Comparison of ENCODE assay signal across 25 cellular contexts in genomic region chr5:53368516-53368915, GRCh38.
DNase-seq lines count a peak whose midpoint lies in the region; ATAC-seq and TF ChIP-seq lines count a peak whose summit lies in the region.
"Had no signal": no experiment of that assay in that cellular context is flagged by ENCODE, and none has a peak within 500 bp of the region (broad histone marks: within the 10 kb centered on the region; RNA-seq: fewer than 3 reads in every experiment).

No MANE protein-coding gene starts in this region.

- H3K4me1 Mint-ChIP-seq in MCF 10A (ENCODE audit: insufficient read depth, unreplicated experiment) (peaks cover 5% of the 10 kb centered on the region), chondrocyte (ENCODE audit: low read depth) (peaks cover 11% of the 10 kb centered on the region)
- H3K4me1 Mint-ChIP-seq in activated CD4-positive, alpha-beta T cell treated with anti-CD3 and anti-CD28 coated beads for 36 hours = peaks cover 4% of the 10 kb centered on the region
- H3K4me1 Mint-ChIP-seq: activated naive CD4-positive, alpha-beta T cell treated with anti-CD3 and anti-CD28 coated beads, Interleukin-2, amount 50 U/mL, for 24 hours; T-cell had no signal

- POLR2A ChIA-PET in MCF 10A (lab: Yijun Ruan, JAX) = interaction anchor here (0.5 kb wide), 1 partner anchor 245 kb away, joined by 3 read pairs; no protein-coding TSS in a partner anchor
- POLR2A ChIA-PET in activated CD4-positive, alpha-beta T cell treated with anti-CD3 and anti-CD28 coated beads for 36 hours (lab: Charles Lee) = no interaction called here

- in situ Hi-C loops in mammary epithelial cell (cut with MboI; ENCODE audit: low sequenced_read_pairs in 2 of 2) = loop anchor here (10.0 kb wide), 1 partner anchor 46 kb away; no protein-coding TSS in a partner anchor

- dilution Hi-C loops in mammary epithelial cell (cut with HindIII; ENCODE audit: low sequenced_read_pairs) = loop anchor here (5.0 to 10.0 kb wide), 3 partner anchors 36 to 121 kb away; no protein-coding TSS in a partner anchor

- no peak overlapping the region for H2AFZ ChIP-seq in mammary epithelial cell (ENCODE audit: low read depth, low read length)
- H2AFZ ChIP-seq: parathyroid adenoma had no signal

- H3K4me2 ChIP-seq in mammary epithelial cell (ENCODE audit: insufficient read depth, low read depth, low read length) = no peak overlapping the region

- ATAC-seq in esophagus mucosa (peak; percentile 50), body of pancreas (no peak)
- ATAC-seq in activated CD4-positive, alpha-beta T cell treated with anti-CD3 and anti-CD28 coated beads for 36 hours = no peak
- ATAC-seq: effector memory CD8-positive, alpha-beta T cell; heart right ventricle; mucosa of descending colon; Right ventricle myocardium inferior; T-cell; upper lobe of right lung had no signal

- no peaks in the 10 kb centered on the region for H3K27me3 Mint-ChIP-seq in MCF 10A (ENCODE audit: insufficient read depth, unreplicated experiment)
- no peaks in the 10 kb centered on the region for H3K27me3 Mint-ChIP-seq in chondrocyte (ENCODE audit: low read depth)
- peaks cover 16% of the 10 kb centered on the region for H3K27me3 Mint-ChIP-seq in activated CD4-positive, alpha-beta T cell treated with anti-CD3 and anti-CD28 coated beads for 36 hours
- H3K27me3 Mint-ChIP-seq: activated naive CD4-positive, alpha-beta T cell treated with anti-CD3 and anti-CD28 coated beads, Interleukin-2, amount 50 U/mL, for 24 hours had no signal

- H3K4me1 ChIP-seq in mammary epithelial cell (ENCODE audit: insufficient read depth, low read length) = peaks cover 35% of the 10 kb centered on the region
- H3K4me1 ChIP-seq in body of pancreas = no peaks in the 10 kb centered on the region
- H3K4me1 ChIP-seq: BE2C, parathyroid adenoma, sigmoid colon, upper lobe of right lung had no signal

- H3K36me3 Mint-ChIP-seq in MCF 10A (ENCODE audit: insufficient read depth, unreplicated experiment) (no peaks in the 10 kb centered on the region), chondrocyte (ENCODE audit: low read depth) (no peaks in the 10 kb centered on the region)
- no peaks in the 10 kb centered on the region for H3K36me3 Mint-ChIP-seq in activated CD4-positive, alpha-beta T cell treated with anti-CD3 and anti-CD28 coated beads for 36 hours (ENCODE audit: low read depth)
- H3K36me3 Mint-ChIP-seq: activated naive CD4-positive, alpha-beta T cell treated with anti-CD3 and anti-CD28 coated beads, Interleukin-2, amount 50 U/mL, for 24 hours; T-cell had no signal

- H3K9me3 ChIP-seq in mammary epithelial cell (replicated peaks; ENCODE audit: insufficient read depth, low read length) = no peaks in the 10 kb centered on the region
- no peaks in the 10 kb centered on the region for H3K9me3 ChIP-seq in body of pancreas
- H3K9me3 ChIP-seq: BE2C, mucosa of descending colon, upper lobe of right lung had no signal

- H3K4me3 Mint-ChIP-seq in MCF 10A (ENCODE audit: unreplicated experiment) (no peak overlapping the region), chondrocyte (ENCODE audit: unreplicated experiment) (no peak overlapping the region)
- H3K4me3 Mint-ChIP-seq in activated CD4-positive, alpha-beta T cell treated with anti-CD3 and anti-CD28 coated beads for 36 hours = no peak overlapping the region
- H3K4me3 Mint-ChIP-seq: activated naive CD4-positive, alpha-beta T cell treated with anti-CD3 and anti-CD28 coated beads, Interleukin-2, amount 50 U/mL, for 24 hours; effector memory CD8-positive, alpha-beta T cell; nephron progenitor cell; T-cell had no signal

- peak; percentile 69 for DNase-seq in mammary epithelial cell
- DNase-seq in MCF 10A (ENCODE audit: unreplicated experiment) = no peak
- peak; percentile 66 for DNase-seq in RPMI7951 (ENCODE audit: low read depth)
- peak; percentile 65 for DNase-seq in retinal pigment epithelial cell (ENCODE audit: low read depth)
- DNase-seq in body of pancreas = no peak
- DNase-seq in chondrocyte (ENCODE audit: low spot score) = no peak
- DNase-seq in activated CD4-positive, alpha-beta T cell treated with anti-CD3 and anti-CD28 coated beads for 36 hours = no peak
- DNase-seq: activated CD4-positive, alpha-beta T cell treated with anti-CD3 and anti-CD28 coated beads for 48 hours; anterior cingulate cortex; BE2C; DND-41; effector memory CD8-positive, alpha-beta T cell; heart right ventricle; mucosa of descending colon; NCI-H146; NCI-H2171; NCI-H526 treated with DMSO at 0.1 percent for 48 hours; nephron progenitor cell; sigmoid colon; T-cell; upper lobe of right lung had no signal

- WGBS in mammary epithelial cell (ENCODE audit: low coverage, missing lambda C conversion rate) = 15% methylated on average over 1 of the region's 1 CpG
- 24 to 25% methylated on average over 1 of the region's 1 CpG for WGBS in body of pancreas, 2 donors

- H3K27me3 ChIP-seq in mammary epithelial cell (ENCODE audit: insufficient read depth, low read length) = no peaks in the 10 kb centered on the region
- H3K27me3 ChIP-seq in body of pancreas = no peaks in the 10 kb centered on the region
- H3K27me3 ChIP-seq: BE2C, heart right ventricle, sigmoid colon, upper lobe of right lung had no signal

- H3K9ac ChIP-seq in mammary epithelial cell (ENCODE audit: insufficient read depth, low read length) = no peak overlapping the region
- H3K9ac ChIP-seq: parathyroid adenoma had no signal

- BruUV-seq in mammary epithelial cell (replicated peaks; lab: Mats Ljungman, UMichigan) (no TSS peak), MCF 10A (replicated peaks; lab: Mats Ljungman, UMichigan) (no TSS peak)

- no peaks in the 10 kb centered on the region for H4K20me1 ChIP-seq in mammary epithelial cell (ENCODE audit: insufficient read depth, low read length)

- H3K4me3 ChIP-seq in mammary epithelial cell (replicated peaks in 1 of 3; ENCODE audit: insufficient read depth in 1 of 3, low read depth in 2 of 3, low read length in 3 of 3) = no peak overlapping the region
- no peak overlapping the region for H3K4me3 ChIP-seq in retinal pigment epithelial cell (ENCODE audit: low read length)
- H3K4me3 ChIP-seq in body of pancreas = no peak overlapping the region
- H3K4me3 ChIP-seq: heart right ventricle, mucosa of descending colon, sigmoid colon, upper lobe of right lung had no signal

- intact Hi-C loops in mammary epithelial cell (cut with micrococcal nuclease) (no loop called here), MCF 10A (cut with micrococcal nuclease) (no loop called here), body of pancreas (cut with DNase I) (no loop called here)
- intact Hi-C loops in activated CD4-positive, alpha-beta T cell treated with anti-CD3 and anti-CD28 coated beads for 36 hours (cut with DNase I, micrococcal nuclease) = no loop called here

- no peak for TF ChIP-seq CTCF in mammary epithelial cell (conservative IDR thresholded peaks at IDR 0.05 in 1 of 2, IDR thresholded peaks at IDR 0.05 in 1 of 2; ENCODE audit: extremely low read depth in 1 of 2, insufficient read depth in 1 of 2, low read depth in 1 of 2, low read length in 2 of 2)
- no peak for TF ChIP-seq CTCF in MCF 10A (IDR thresholded peaks at IDR 0.05; ENCODE audit: unreplicated experiment)
- no peak for TF ChIP-seq CTCF in retinal pigment epithelial cell (conservative IDR thresholded peaks at IDR 0.05; ENCODE audit: low read depth, low read length)
- no peak for TF ChIP-seq CTCF in body of pancreas (IDR thresholded peaks at IDR 0.05)
- no peak for TF ChIP-seq CTCF in chondrocyte (IDR thresholded peaks at IDR 0.05)

- no peaks in the 10 kb centered on the region for H3K79me2 ChIP-seq in mammary epithelial cell (ENCODE audit: insufficient read depth, low read length)
- H3K79me2 ChIP-seq: parathyroid adenoma had no signal

- H3K27ac Mint-ChIP-seq in MCF 10A (ENCODE audit: low read depth, unreplicated experiment) (no peak overlapping the region), chondrocyte (ENCODE audit: unreplicated experiment) (no peak overlapping the region)
- H3K27ac Mint-ChIP-seq in activated CD4-positive, alpha-beta T cell treated with anti-CD3 and anti-CD28 coated beads for 36 hours = no peak overlapping the region
- H3K27ac Mint-ChIP-seq: activated naive CD4-positive, alpha-beta T cell treated with anti-CD3 and anti-CD28 coated beads, Interleukin-2, amount 50 U/mL, for 24 hours; effector memory CD8-positive, alpha-beta T cell; nephron progenitor cell; T-cell had no signal

- no peaks in the 10 kb centered on the region for H3K9me3 Mint-ChIP-seq in MCF 10A (ENCODE audit: unreplicated experiment)
- H3K9me3 Mint-ChIP-seq in chondrocyte (ENCODE audit: low read depth) = peaks cover 3% of the 10 kb centered on the region
- H3K9me3 Mint-ChIP-seq in activated CD4-positive, alpha-beta T cell treated with anti-CD3 and anti-CD28 coated beads for 36 hours (ENCODE audit: low read depth) = no peaks in the 10 kb centered on the region
- H3K9me3 Mint-ChIP-seq: effector memory CD8-positive, alpha-beta T cell; T-cell had no signal

- no peaks in the 10 kb centered on the region for H3K36me3 ChIP-seq in mammary epithelial cell (ENCODE audit: insufficient read depth, low read length)
- H3K36me3 ChIP-seq in body of pancreas (replicated peaks in 1 of 2; ENCODE audit: insufficient read depth in 1 of 2, low read depth in 2 of 2) = no peaks in the 10 kb centered on the region
- H3K36me3 ChIP-seq: BE2C, heart right ventricle, sigmoid colon, upper lobe of right lung had no signal

- TF ChIP-seq POLR2A in body of pancreas (IDR thresholded peaks at IDR 0.05) = no peak

- CTCF ChIA-PET in mammary epithelial cell (lab: Charles Lee; ENCODE audit: low non-redundant PET) = no interaction called here
- CTCF ChIA-PET in MCF 10A (lab: Yijun Ruan, JAX) = interaction anchor here (0.6 to 1.0 kb wide), 2 partner anchors 54 to 389 kb away, joined by 3 read pairs; no protein-coding TSS in a partner anchor
- CTCF ChIA-PET in activated CD4-positive, alpha-beta T cell treated with anti-CD3 and anti-CD28 coated beads for 36 hours (lab: Charles Lee) = no interaction called here

- peak overlapping the region; percentile 44 for H3K27ac ChIP-seq in mammary epithelial cell (ENCODE audit: insufficient read depth, low read depth, low read length)
- H3K27ac ChIP-seq in body of pancreas = no peak overlapping the region
- H3K27ac ChIP-seq: heart right ventricle, parathyroid adenoma, sigmoid colon, upper lobe of right lung had no signal

Comparison
In these comparisons a context has a peak if more than half of its experiments do, and no peak if none do; other contexts are left out.
1. DNase-seq: peak in mammary epithelial cell (single experiment), RPMI7951 (single experiment) and retinal pigment epithelial cell (single experiment); none in MCF 10A (single experiment), body of pancreas (0 of 4), chondrocyte (single experiment) and activated CD4-positive, alpha-beta T cell treated with anti-CD3 and anti-CD28 coated beads for 36 hours (single experiment).